1 cellular context compared by ENCODE assay signal in genomic region chr12:49920915-49921286, GRCh38.
TF ChIP-seq lines count a peak whose summit lies in the region.

No MANE protein-coding gene starts in this region.

TF ChIP-seq in endothelial cell of umbilical vein, 7 proteins besides CTCF, POLR2A, EP300 and RAD21:
- no peak for TF ChIP-seq MAX (IDR thresholded peaks at IDR 0.05; ENCODE audit: insufficient read depth, insufficient read length)
- no peak for TF ChIP-seq GATA2 (IDR thresholded peaks at IDR 0.05; ENCODE audit: insufficient read depth, insufficient read length, low read depth, low read length)
- no peak for TF ChIP-seq EZH2 (IDR thresholded peaks at IDR 0.05; ENCODE audit: borderline replicate concordance, low read depth, low read length, severe bottlenecking)
- no peak for TF ChIP-seq POLR2AphosphoS5 (IDR thresholded peaks at IDR 0.05; ENCODE audit: insufficient read depth, low read depth, low read length)
- no peak for TF ChIP-seq JUN (IDR thresholded peaks at IDR 0.05; ENCODE audit: borderline replicate concordance, insufficient read depth, insufficient read length, low read depth)
- TF ChIP-seq MYC (IDR thresholded peaks at IDR 0.05; ENCODE audit: low read depth, low read length) = no peak
- no peak for TF ChIP-seq FOS (IDR thresholded peaks at IDR 0.05; ENCODE audit: borderline replicate concordance, insufficient read depth, low read length)
